8 cellular contexts compared by ENCODE assay signal in genomic region chr3:42581709-42582473, GRCh38. TPM values are rescaled to one million over a fixed set of nuclear protein-coding genes. Genes with fewer than 3 reads are reported as not detected.
A peak's percentile ranks its signal among the peaks of the same experiment; 100 is the strongest.
DNase-seq lines count a peak whose midpoint lies in the region; ATAC-seq, FAIRE-seq and TF ChIP-seq lines count a peak whose summit lies in the region.

A gene with protein sequence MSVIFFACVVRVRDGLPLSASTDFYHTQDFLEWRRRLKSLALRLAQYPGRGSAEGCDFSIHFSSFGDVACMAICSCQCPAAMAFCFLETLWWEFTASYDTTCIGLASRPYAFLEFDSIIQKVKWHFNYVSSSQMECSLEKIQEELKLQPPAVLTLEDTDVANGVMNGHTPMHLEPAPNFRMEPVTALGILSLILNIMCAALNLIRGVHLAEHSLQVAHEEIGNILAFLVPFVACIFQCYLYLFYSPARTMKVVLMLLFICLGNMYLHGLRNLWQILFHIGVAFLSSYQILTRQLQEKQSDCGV (minus strand): TSS chr3:42581967. CDS start chr3:42569046, 12,921 bp downstream.

- H2BK12ac ChIP-seq in H9 (ENCODE audit: insufficient read length, low read depth, low read length) (no peak within 1 kb of the TSS), neuronal stem cell (ENCODE audit: low read length) (no peak within 1 kb of the TSS)

- peak within 1 kb of the TSS; percentile 83 to 94 (median 86) for H3K27ac Mint-ChIP-seq in H9

- peaks cover 21 to 30% (median 26%) of the 10 kb centered on the region in 3 experiments for H3K36me3 Mint-ChIP-seq in H9 (ENCODE audit: insufficient read depth in 1 of 3, low read depth in 3 of 3)

- H3K23ac ChIP-seq in H9 (ENCODE audit: insufficient read length, low read depth, low read length), result no peak within 1 kb of the TSS
- peak within 1 kb of the TSS; percentile 95 for H3K23ac ChIP-seq in neuronal stem cell (ENCODE audit: low read depth, low read length, poor library complexity)

- TF ChIP-seq CTCF in H9 (conservative IDR thresholded peaks at IDR 0.05) (peak; percentile 36; the same call in 2 of the 3 replicates), foreskin keratinocyte (conservative IDR thresholded peaks at IDR 0.05) (peak; percentile 65), subcutaneous adipose tissue (IDR thresholded peaks at IDR 0.05; ENCODE audit: low read depth) (no peak)

- H3T11ph ChIP-seq in H9 (ENCODE audit: low read length), result no peak within 1 kb of the TSS

- H3K56ac ChIP-seq in H9 (ENCODE audit: insufficient read length, low read depth, low read length), result no peak within 1 kb of the TSS

- DNase-seq in H9, result peak; percentile 98
- DNase-seq in MG63, result peak; percentile 92
- DNase-seq in SIG-M5 treated with dmso at 0.1 percent for 504 hours (lab: John Stamatoyannopoulos, UW; ENCODE audit: unreplicated experiment), result peak; percentile 88
- DNase-seq in activated gamma-delta T cell treated with anti-CD3 and anti-CD28 coated beads, Interleukin-2, amount 50 U/mL, for 16 hours (ENCODE audit: low read depth), result peak; percentile 94
- peak; percentile 84 to 90 for DNase-seq in foreskin keratinocyte
- DNase-seq in neuronal stem cell (ENCODE audit: low spot score), result peak; percentile 94

- peak; percentile 87 for FAIRE-seq in G401.6 (lab: Jason Lieb, UNC)

- H3K4me3 Mint-ChIP-seq in H9, result peak within 1 kb of the TSS; percentile 85 to 87

- H3K79me1 ChIP-seq in H9 (ENCODE audit: insufficient read depth, low read depth, low read length, poor library complexity, severe bottlenecking), result no peaks in the 10 kb centered on the region
- no peaks in the 10 kb centered on the region for H3K79me1 ChIP-seq in neuronal stem cell (ENCODE audit: low read depth, low read length)

- no peak within 1 kb of the TSS for H3K4ac ChIP-seq in H9 (ENCODE audit: low read depth, low read length)
- no peak within 1 kb of the TSS for H3K4ac ChIP-seq in neuronal stem cell (ENCODE audit: low read length)

- no peak within 1 kb of the TSS for H2BK5ac ChIP-seq in H9 (ENCODE audit: insufficient read length, low read length)
- peak within 1 kb of the TSS; percentile 87 for H2BK5ac ChIP-seq in neuronal stem cell (ENCODE audit: low read length)

- H2BK120ac ChIP-seq in H9 (ENCODE audit: low read depth, low read length, poor library complexity, severe bottlenecking), result no peak within 1 kb of the TSS
- peak within 1 kb of the TSS; percentile 53 for H2BK120ac ChIP-seq in neuronal stem cell (ENCODE audit: low read depth, low read length)

- H3K27ac ChIP-seq in H9 (ENCODE audit: insufficient read length, low read depth, low read length) (peak within 1 kb of the TSS; percentile 4), foreskin keratinocyte (peak within 1 kb of the TSS; percentile 53), neuronal stem cell (replicated peaks; ENCODE audit: low read length) (peak within 1 kb of the TSS; percentile 93)

- ATAC-seq in foreskin keratinocyte, result peak; percentile 96

- H4K5ac ChIP-seq in H9 (ENCODE audit: insufficient read length, low read depth, low read length), result no peak within 1 kb of the TSS

- peaks cover 11% of the 10 kb centered on the region for H3K36me3 ChIP-seq in MG63
- H3K36me3 ChIP-seq in neuronal stem cell (replicated peaks in 1 of 2; ENCODE audit: control insufficient read depth in 2 of 2, insufficient read depth in 2 of 2, low read length in 2 of 2), result peaks cover 0 to 21% of the 10 kb centered on the region in 2 donors

- H3K79me2 ChIP-seq in H9 (ENCODE audit: insufficient read depth, low read length), result peaks cover 2% of the 10 kb centered on the region; the same call in 1 of the 2 replicates

- H3K4me1 ChIP-seq in H9 (ENCODE audit: insufficient read depth, low read length) (peaks cover 6% of the 10 kb centered on the region; the same call in 1 of the 2 replicates), foreskin keratinocyte (peaks cover 11% of the 10 kb centered on the region), neuronal stem cell (ENCODE audit: control insufficient read depth in 2 of 2, insufficient read depth in 1 of 2, low read depth in 1 of 2, low read length in 2 of 2) (peaks cover 0 to 5% of the 10 kb centered on the region in 2 donors)

- H3K27me3 ChIP-seq in H9 (ENCODE audit: insufficient read depth, low read length) (no peaks in the 10 kb centered on the region), MG63 (no peaks in the 10 kb centered on the region), foreskin keratinocyte (no peaks in the 10 kb centered on the region), neuronal stem cell (ENCODE audit: control insufficient read depth in 3 of 3, insufficient read depth in 3 of 3, low read depth in 1 of 3, low read length in 3 of 3) (no peaks in the 10 kb centered on the region)

- no peak within 1 kb of the TSS for H4K8ac ChIP-seq in H9 (replicated peaks; ENCODE audit: insufficient read length, low read depth, low read length)
- H4K8ac ChIP-seq in neuronal stem cell (ENCODE audit: low read depth, low read length), result no peak within 1 kb of the TSS

- H2BK15ac ChIP-seq in H9 (ENCODE audit: low read depth, low read length) (no peak within 1 kb of the TSS; the same call in 1 of the 2 replicates), neuronal stem cell (ENCODE audit: low read length) (peak within 1 kb of the TSS; percentile 96)

- H3K18ac ChIP-seq in H9 (ENCODE audit: insufficient read length, low read depth, low read length) (peak within 1 kb of the TSS; percentile 70), neuronal stem cell (ENCODE audit: low read length) (peak within 1 kb of the TSS; percentile 94)

- H2BK20ac ChIP-seq in H9 (ENCODE audit: low read depth, low read length, poor library complexity, severe bottlenecking), result no peak within 1 kb of the TSS

- H3K9me3 ChIP-seq in H9 (ENCODE audit: control insufficient read depth, low read depth, low read length) (no peaks in the 10 kb centered on the region), MG63 (no peaks in the 10 kb centered on the region), neuronal stem cell (replicated peaks in 1 of 2; ENCODE audit: control insufficient read depth in 2 of 2, insufficient read depth in 1 of 2, low read depth in 1 of 2, low read length in 2 of 2) (peaks cover 0 to 8% of the 10 kb centered on the region in 2 donors)

- H3K4me1 Mint-ChIP-seq in H9, result peaks cover 35 to 45% of the 10 kb centered on the region in 2 experiments

- H3K23me2 ChIP-seq in H9 (ENCODE audit: insufficient read length, low read depth, low read length, poor library complexity, severe bottlenecking), result peaks cover 14% of the 10 kb centered on the region

- H4K91ac ChIP-seq in H9 (ENCODE audit: insufficient read length, low read depth, low read length), result no peak within 1 kb of the TSS
- peak within 1 kb of the TSS; percentile 81 for H4K91ac ChIP-seq in neuronal stem cell (ENCODE audit: low read depth, low read length, poor library complexity)

- H3K9ac ChIP-seq in H9 (ENCODE audit: extremely low read depth, insufficient read length, low read length) (peak within 1 kb of the TSS; percentile 84), neuronal stem cell (ENCODE audit: low read depth, low read length, poor library complexity) (peak within 1 kb of the TSS; percentile 72)

- peak within 1 kb of the TSS; percentile 80 for H3K4me3 ChIP-seq in MG63
- peak within 1 kb of the TSS; percentile 73 to 93 for H3K4me3 ChIP-seq in neuronal stem cell (ENCODE audit: low read length in 2 of 2)

- H2AFZ ChIP-seq in H9 (ENCODE audit: low read length) (no peak within 1 kb of the TSS), neuronal stem cell (ENCODE audit: low read length) (peak within 1 kb of the TSS; percentile 99)

- peak within 1 kb of the TSS; percentile 92 for H3K14ac ChIP-seq in H9 (ENCODE audit: insufficient read depth, low read length)
- H3K14ac ChIP-seq in neuronal stem cell (ENCODE audit: low read length), result peak within 1 kb of the TSS; percentile 33

- H2AK5ac ChIP-seq in H9 (ENCODE audit: insufficient read length, low read length), result no peak within 1 kb of the TSS
- no peak within 1 kb of the TSS for H2AK5ac ChIP-seq in neuronal stem cell (ENCODE audit: low read depth, low read length)

- H3K4me2 ChIP-seq in H9 (ENCODE audit: insufficient read depth, insufficient read length, low read length) (peak within 1 kb of the TSS; percentile 99), neuronal stem cell (ENCODE audit: insufficient read depth, low read length, poor library complexity, severe bottlenecking) (peak within 1 kb of the TSS; percentile 70)

- H3K9me3 Mint-ChIP-seq in H9, result peaks cover 0 to 2% of the 10 kb centered on the region in 2 experiments; a peak in 1 of 5 replicates

- WGBS in H9 (ENCODE audit: extremely low coverage, insufficient read length, low lambda C conversion rate), result no CpG with 5 or more reads among the region's 77 CpGs
- WGBS in neuronal stem cell (ENCODE audit: extremely low coverage in 2 of 2, insufficient read length in 2 of 2, insufficient replicate concordance in 1 of 2), 2 donors, result no CpG with 5 or more reads among the region's 77 CpGs

- no peaks in the 10 kb centered on the region; the same call in 1 of the 2 replicates for H3K27me3 Mint-ChIP-seq in H9 (ENCODE audit: low read depth)

- H4K20me1 ChIP-seq in H9 (ENCODE audit: control insufficient read depth, insufficient read depth, insufficient read length), result no peaks in the 10 kb centered on the region

RNA-seq across cellular contexts. Expression of the gene that starts here (rescaled TPM):
- total RNA-seq in H9 (2021) (28.2 and 28.8 TPM in 2 replicates), foreskin keratinocyte (54.8 and 59.8 TPM in 2 replicates), subcutaneous adipose tissue (10 to 100 TPM; 45.6 to 64.3 (median 53.1) TPM)
- total RNA-seq in MG63 (2014; rRNA removed; shearing (Covaris generic); ENCODE audit: low replicate concordance), result 54.8 and 68.3 TPM in 2 replicates
- polyA plus RNA-seq in foreskin keratinocyte, result 34.9 and 40.5 TPM in 2 replicates
- polyA plus RNA-seq in neuronal stem cell (2013, experiment 1 of 2), result 30.9 TPM
- 29.4 TPM for polyA plus RNA-seq in neuronal stem cell (2013, experiment 2 of 2)

Comparison
In these comparisons a context has a peak if more than half of its experiments do, and no peak if none do; other contexts are left out.
1. Peak in every context shown above with its lines: DNase-seq, ATAC-seq, H3K4me3 ChIP-seq and H3K27ac ChIP-seq.
2. H3K27ac ChIP-seq: peak in every context shown above with its lines; median percentile 93 in neuronal stem cell; 53 in foreskin keratinocyte; 4 in H9.